In the genomic region with DNA sequence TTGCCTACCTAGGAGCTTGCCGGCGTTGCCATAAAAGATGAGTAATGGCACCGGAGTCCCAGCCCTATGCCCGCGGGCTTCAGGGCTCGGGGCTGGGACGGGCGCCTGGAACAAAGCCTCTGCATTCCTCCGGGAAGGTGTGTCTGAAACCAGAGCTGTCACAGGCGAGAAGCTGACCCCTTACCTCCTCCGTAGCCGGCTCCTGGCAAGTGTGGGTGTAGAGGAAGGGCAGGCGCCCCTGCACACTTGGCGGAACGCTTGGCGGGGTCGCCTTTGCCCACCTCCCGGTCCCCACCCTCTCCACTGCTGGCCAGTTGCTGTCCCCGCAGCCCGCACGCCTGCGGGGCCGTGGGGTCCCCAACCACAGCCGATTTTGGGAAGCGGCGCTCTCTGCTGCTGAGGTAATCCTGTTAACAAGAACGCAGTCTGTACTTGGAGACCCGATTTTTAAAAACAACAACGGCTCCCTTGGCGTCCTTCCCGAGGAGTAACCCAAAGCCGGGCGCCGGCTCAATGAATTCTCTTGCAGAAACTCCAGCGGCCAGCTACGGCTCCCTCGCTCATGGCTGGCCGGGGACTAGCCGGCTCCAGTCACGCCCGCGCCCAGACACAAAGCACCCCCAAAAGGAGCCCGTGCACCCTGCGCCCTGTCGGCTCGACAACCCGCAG, we compare ENCODE assay signal across 8 cellular contexts.
DNase-seq lines count a peak whose midpoint lies in the region; ATAC-seq and TF ChIP-seq lines count a peak whose summit lies in the region.

No MANE protein-coding gene starts in this region.

- H3K79me1 ChIP-seq in trophoblast cell (ENCODE audit: low read length) = peaks cover 34% of the 10 kb centered on the region

- peak overlapping the region; percentile 23 for H3K9ac ChIP-seq in trophoblast cell (ENCODE audit: low read length)

- H4K8ac ChIP-seq in trophoblast cell (ENCODE audit: low read depth, low read length) = peak overlapping the region; percentile 93

- ATAC-seq in HG02870 (IDR thresholded peaks at IDR 0.05; ENCODE audit: unreplicated experiment) = peak; percentile 18
- ATAC-seq in activated CD8-positive, alpha-beta T cell treated with anti-CD3 and anti-CD28 coated beads for 36 hours = peak; percentile 10
- no peak for ATAC-seq in GM18873 (IDR thresholded peaks at IDR 0.05; ENCODE audit: low FRiP score, unreplicated experiment)

- peaks cover 47% of the 10 kb centered on the region for H3K27me3 Mint-ChIP-seq in activated CD8-positive, alpha-beta T cell treated with anti-CD3 and anti-CD28 coated beads for 36 hours

- POLR2A ChIA-PET in activated CD8-positive, alpha-beta T cell treated with anti-CD3 and anti-CD28 coated beads for 36 hours (lab: Charles Lee) = interaction anchor here (0.7 to 1.1 kb wide), 2 partner anchors 22 to 151 kb away, joined by 3 read pairs; no protein-coding TSS in a partner anchor

- H3K4me1 ChIP-seq in trophoblast cell (ENCODE audit: control insufficient read depth in 1 of 2, insufficient read depth in 2 of 2, low read length in 2 of 2) = peaks cover 32 to 33% of the 10 kb centered on the region in 2 experiments

- no peak for DNase-seq in GM12864 (ENCODE audit: low read depth)
- DNase-seq in activated CD8-positive, alpha-beta T cell treated with anti-CD3 and anti-CD28 coated beads for 36 hours = no peak
- DNase-seq in head of caudate nucleus = peak in 38 of 42 donors; percentile 9 to 75 (median 42)
- DNase-seq in trophoblast cell = peak; percentile 95 to 97
- DNase-seq in H4 (ENCODE audit: low spot score) = no peak
- DNase-seq in NCI-H2081 treated with DMSO at 0.1 percent for 48 hours (lab: John Stamatoyannopoulos, UW) = no peak

- H3K4me3 Mint-ChIP-seq in activated CD8-positive, alpha-beta T cell treated with anti-CD3 and anti-CD28 coated beads for 36 hours = peak overlapping the region; percentile 71

- peak overlapping the region; percentile 67 for H4K12ac ChIP-seq in trophoblast cell (ENCODE audit: low read depth, low read length)

- no peak overlapping the region for H3K23ac ChIP-seq in trophoblast cell (ENCODE audit: low read length)

- no peaks in the 10 kb centered on the region for H3K9me3 Mint-ChIP-seq in activated CD8-positive, alpha-beta T cell treated with anti-CD3 and anti-CD28 coated beads for 36 hours

- H3K9me3 ChIP-seq in trophoblast cell (ENCODE audit: insufficient read depth, low read depth, low read length) = no peaks in the 10 kb centered on the region

- peaks cover 0 to 2% of the 10 kb centered on the region in 2 experiments for H3K36me3 ChIP-seq in trophoblast cell (ENCODE audit: control insufficient read depth in 1 of 2, insufficient read depth in 2 of 2, low read length in 2 of 2)

- WGBS in trophoblast cell (ENCODE audit: extremely low coverage, insufficient coverage, insufficient read length) = no CpG with 5 or more reads among the region's 47 CpGs

- H3K14ac ChIP-seq in trophoblast cell (ENCODE audit: low read length) = peak overlapping the region; percentile 95

- peak overlapping the region; percentile 47 for H3K4me3 ChIP-seq in GM12864 (ENCODE audit: low read depth, low read length)
- H3K4me3 ChIP-seq in trophoblast cell (ENCODE audit: low read depth, low read length) = peak overlapping the region; percentile 76

- peak overlapping the region; percentile 98 for H3K18ac ChIP-seq in trophoblast cell (ENCODE audit: low read length)

- intact Hi-C loops in activated CD8-positive, alpha-beta T cell treated with anti-CD3 and anti-CD28 coated beads for 36 hours (cut with micrococcal nuclease) = loop anchor here (5.0 kb wide), 1 partner anchor 103 kb away; no protein-coding TSS in a partner anchor
- intact Hi-C loops in head of caudate nucleus (cut with DNase I) = no loop called here

- peaks cover 20% of the 10 kb centered on the region for H3K79me2 ChIP-seq in trophoblast cell (ENCODE audit: control insufficient read depth, insufficient read depth, low read length, poor library complexity)

- peak overlapping the region; percentile 95 for H3K27ac ChIP-seq in trophoblast cell (ENCODE audit: low read depth, low read length)

- no peak overlapping the region for H3K27ac Mint-ChIP-seq in activated CD8-positive, alpha-beta T cell treated with anti-CD3 and anti-CD28 coated beads for 36 hours

- peak overlapping the region; percentile 89 for H2AFZ ChIP-seq in trophoblast cell (ENCODE audit: insufficient read depth, low read length, poor library complexity)

- H3K27me3 ChIP-seq in trophoblast cell (ENCODE audit: insufficient read depth, low read length) = no peaks in the 10 kb centered on the region

- H2BK5ac ChIP-seq in trophoblast cell (ENCODE audit: low read depth, low read length, poor library complexity) = peak overlapping the region; percentile 98

- peak overlapping the region; percentile 67 for H3K4me2 ChIP-seq in trophoblast cell (ENCODE audit: low read length)

- CTCF ChIA-PET in activated CD8-positive, alpha-beta T cell treated with anti-CD3 and anti-CD28 coated beads for 36 hours (lab: Charles Lee) = interaction anchor here (0.9 to 1.4 kb wide), 4 partner anchors 11 to 105 kb away, joined by 3 to 4 read pairs (median 3); no protein-coding TSS in a partner anchor

- H3K36me3 Mint-ChIP-seq in activated CD8-positive, alpha-beta T cell treated with anti-CD3 and anti-CD28 coated beads for 36 hours (ENCODE audit: low read depth) = no peaks in the 10 kb centered on the region

- H2BK12ac ChIP-seq in trophoblast cell (ENCODE audit: low read length) = peak overlapping the region; percentile 88

- peak overlapping the region; percentile 95 for H4K91ac ChIP-seq in trophoblast cell (ENCODE audit: low read depth, low read length)

- H3K4ac ChIP-seq in trophoblast cell (ENCODE audit: low read depth, low read length) = peak overlapping the region; percentile 91

- H2BK120ac ChIP-seq in trophoblast cell (ENCODE audit: insufficient read depth, low read length, poor library complexity) = peak overlapping the region; percentile 98

- H3K4me1 Mint-ChIP-seq in activated CD8-positive, alpha-beta T cell treated with anti-CD3 and anti-CD28 coated beads for 36 hours (ENCODE audit: low read depth) = peaks cover 11% of the 10 kb centered on the region

- TF ChIP-seq CTCF in GM12864 (IDR thresholded peaks at IDR 0.05; ENCODE audit: low read depth, low read length, missing control alignments) = no peak
- no peak for TF ChIP-seq CTCF in activated CD8-positive, alpha-beta T cell treated with anti-CD3 and anti-CD28 coated beads for 36 hours (IDR thresholded peaks at IDR 0.05)

- H2AK5ac ChIP-seq in trophoblast cell (ENCODE audit: low read length) = peak overlapping the region; percentile 92

Comparison
In these comparisons a context has a peak if more than half of its experiments do, and no peak if none do; other contexts are left out.
1. DNase-seq: peak in head of caudate nucleus (38 of 42) and trophoblast cell (2 of 2); none in GM12864 (single experiment), activated CD8-positive, alpha-beta T cell treated with anti-CD3 and anti-CD28 coated beads for 36 hours (single experiment), H4 (single experiment) and NCI-H2081 treated with DMSO at 0.1 percent for 48 hours (single experiment).